In genomic region chr18:48336332-48336731, GRCh38 we compare ENCODE assay signal across 17 cellular contexts.
DNase-seq lines count a peak whose midpoint lies in the region; ATAC-seq and TF ChIP-seq lines count a peak whose summit lies in the region.
"Had no signal": no experiment of that assay in that cellular context is flagged by ENCODE, and none has a peak within 500 bp of the region (broad histone marks: within the 10 kb centered on the region; RNA-seq: fewer than 3 reads in every experiment).

No MANE protein-coding gene starts in this region.

- no peak overlapping the region for H2BK12ac ChIP-seq in neuronal stem cell (ENCODE audit: low read length)

- TF ChIP-seq CTCF in left ventricle myocardium inferior (IDR thresholded peaks at IDR 0.05; ENCODE audit: borderline replicate concordance) = peak; percentile 34
- TF ChIP-seq CTCF in right atrium auricular region (IDR thresholded peaks at IDR 0.05) = peak in 1 of 2 donors; percentile 41
- TF ChIP-seq CTCF in adrenal gland (IDR thresholded peaks at IDR 0.05) = peak in 3 of 6 experiments; percentile 22 to 40 (median 31)
- TF ChIP-seq CTCF in upper lobe of right lung (IDR thresholded peaks at IDR 0.05) = peak; percentile 33

- H3K23ac ChIP-seq in neuronal stem cell (ENCODE audit: low read depth, low read length, poor library complexity) = no peak overlapping the region

- H2BK120ac ChIP-seq in neuronal stem cell (ENCODE audit: low read depth, low read length) = no peak overlapping the region

- H2AK5ac ChIP-seq in neuronal stem cell (ENCODE audit: low read depth, low read length) = no peak overlapping the region

- no peak overlapping the region for H3K18ac ChIP-seq in neuronal stem cell (ENCODE audit: low read length)

- no peak overlapping the region for H2BK5ac ChIP-seq in neuronal stem cell (ENCODE audit: low read length)

- H3K4me1 ChIP-seq in left ventricle myocardium inferior (peaks cover 4% of the 10 kb centered on the region), right atrium auricular region (no peaks in the 10 kb centered on the region), adrenal gland (replicated peaks in 1 of 2) (peaks cover 45 to 57% of the 10 kb centered on the region in 2 donors), upper lobe of right lung (peaks cover 11% of the 10 kb centered on the region), neuronal stem cell (ENCODE audit: control insufficient read depth in 2 of 2, insufficient read depth in 1 of 2, low read depth in 1 of 2, low read length in 2 of 2) (peaks cover 0 to 9% of the 10 kb centered on the region in 2 donors)

- no peak overlapping the region for H3K4ac ChIP-seq in neuronal stem cell (ENCODE audit: low read length)

- TF ChIP-seq POLR2A in adrenal gland (IDR thresholded peaks at IDR 0.05) = no peak

- DNase-seq in left ventricle myocardium inferior (no peak), right atrium auricular region (ENCODE audit: low spot score) (no peak), adrenal gland (peak in 1 of 7 donors; percentile 74), left colon (no peak), upper lobe of right lung (no peak), neuronal stem cell (ENCODE audit: low spot score) (no peak), retina (no peak)
- DNase-seq: activated CD4-positive, CD25-positive, alpha-beta regulatory T cell treated with anti-CD3 and anti-CD28 coated beads, Interleukin-2, amount 50 U/mL, for 72 hours; activated T-cell treated with anti-CD3 and anti-CD28 coated beads, Interleukin-2, amount 50 U/mL, for 48 hours; DND-41; effector memory CD8-positive, alpha-beta T cell; hippocampal formation; NCI-H446 treated with DMSO at 0.1 percent for 48 hours; ovary had no signal

- H3K79me1 ChIP-seq in neuronal stem cell (ENCODE audit: low read depth, low read length) = no peaks in the 10 kb centered on the region

- H4K8ac ChIP-seq in neuronal stem cell (ENCODE audit: low read depth, low read length) = no peak overlapping the region

- no peak overlapping the region for H3K9ac ChIP-seq in neuronal stem cell (ENCODE audit: low read depth, low read length, poor library complexity)

- no peak overlapping the region for H2BK15ac ChIP-seq in neuronal stem cell (ENCODE audit: low read length)

- no peak overlapping the region for H3K14ac ChIP-seq in neuronal stem cell (ENCODE audit: low read length)

- H3K4me2 ChIP-seq in neuronal stem cell (ENCODE audit: insufficient read depth, low read length, poor library complexity, severe bottlenecking) = no peak overlapping the region

- no peaks in the 10 kb centered on the region for H3K9me3 ChIP-seq in left ventricle myocardium inferior (replicated peaks)
- no peaks in the 10 kb centered on the region for H3K9me3 ChIP-seq in right atrium auricular region
- no peaks in the 10 kb centered on the region for H3K9me3 ChIP-seq in adrenal gland (replicated peaks in 1 of 3)
- H3K9me3 ChIP-seq in upper lobe of right lung = no peaks in the 10 kb centered on the region
- no peaks in the 10 kb centered on the region for H3K9me3 ChIP-seq in neuronal stem cell (replicated peaks in 1 of 2; ENCODE audit: control insufficient read depth in 2 of 2, insufficient read depth in 1 of 2, low read depth in 1 of 2, low read length in 2 of 2)
- H3K9me3 ChIP-seq: ovary had no signal

- H4K91ac ChIP-seq in neuronal stem cell (ENCODE audit: low read depth, low read length, poor library complexity) = no peak overlapping the region

- H3K4me3 ChIP-seq in left ventricle myocardium inferior (no peak overlapping the region), right atrium auricular region (no peak overlapping the region), adrenal gland (no peak overlapping the region), upper lobe of right lung (no peak overlapping the region), neuronal stem cell (ENCODE audit: low read length in 2 of 2) (no peak overlapping the region)
- H3K4me3 ChIP-seq: GM12878, ovary, SK-N-MC had no signal

- H3K27me3 ChIP-seq in left ventricle myocardium inferior (ENCODE audit: low read depth) = no peaks in the 10 kb centered on the region
- no peaks in the 10 kb centered on the region for H3K27me3 ChIP-seq in right atrium auricular region
- H3K27me3 ChIP-seq in adrenal gland = no peaks in the 10 kb centered on the region
- H3K27me3 ChIP-seq in upper lobe of right lung = no peaks in the 10 kb centered on the region
- H3K27me3 ChIP-seq in neuronal stem cell (ENCODE audit: control insufficient read depth in 3 of 3, insufficient read depth in 3 of 3, low read depth in 1 of 3, low read length in 3 of 3) = no peaks in the 10 kb centered on the region
- H3K27me3 ChIP-seq: ovary had no signal

- WGBS in adrenal gland, 4 donors = 78 to 80% (median 79%) methylated on average over 8 of the region's 8 CpGs
- no CpG with 5 or more reads among the region's 8 CpGs for WGBS in neuronal stem cell (ENCODE audit: extremely low coverage in 2 of 2, insufficient read length in 2 of 2, insufficient replicate concordance in 1 of 2), 2 donors

- ATAC-seq in left colon = peak; percentile 50
- peak; percentile 60 for ATAC-seq in upper lobe of right lung
- ATAC-seq in HG02870 (IDR thresholded peaks at IDR 0.05; ENCODE audit: unreplicated experiment) = no peak
- ATAC-seq: effector memory CD8-positive, alpha-beta T cell; GM12878 had no signal

- no peak overlapping the region for H2AFZ ChIP-seq in neuronal stem cell (ENCODE audit: low read length)

- H3K36me3 ChIP-seq in left ventricle myocardium inferior (no peaks in the 10 kb centered on the region), right atrium auricular region (no peaks in the 10 kb centered on the region), adrenal gland (replicated peaks in 1 of 2) (no peaks in the 10 kb centered on the region), upper lobe of right lung (no peaks in the 10 kb centered on the region), neuronal stem cell (replicated peaks in 1 of 2; ENCODE audit: control insufficient read depth in 2 of 2, insufficient read depth in 2 of 2, low read length in 2 of 2) (no peaks in the 10 kb centered on the region)
- H3K36me3 ChIP-seq: ovary had no signal

- intact Hi-C loops in left ventricle myocardium inferior (cut with micrococcal nuclease) = no loop called here
- intact Hi-C loops in adrenal gland (cut with DNase I) = no loop called here
- intact Hi-C loops in left colon (cut with DNase I, micrococcal nuclease) = no loop called here
- intact Hi-C loops in upper lobe of right lung (cut with DNase I) = no loop called here

- H3K27ac ChIP-seq in left ventricle myocardium inferior (replicated peaks) = no peak overlapping the region
- no peak overlapping the region for H3K27ac ChIP-seq in right atrium auricular region
- H3K27ac ChIP-seq in adrenal gland = peak overlapping the region in 3 of 5 donors; percentile 28 to 86 (median 45)
- H3K27ac ChIP-seq in upper lobe of right lung = peak overlapping the region; percentile 78
- no peak overlapping the region for H3K27ac ChIP-seq in neuronal stem cell (replicated peaks; ENCODE audit: low read length)
- H3K27ac ChIP-seq: ovary, SK-N-MC had no signal

Comparison
In these comparisons a context has a peak if more than half of its experiments do, and no peak if none do; other contexts are left out.
1. H3K27ac ChIP-seq: peak in adrenal gland (3 of 5) and upper lobe of right lung (single experiment); none in left ventricle myocardium inferior (single experiment), right atrium auricular region (0 of 2) and neuronal stem cell (single experiment).